In the genomic region with DNA sequence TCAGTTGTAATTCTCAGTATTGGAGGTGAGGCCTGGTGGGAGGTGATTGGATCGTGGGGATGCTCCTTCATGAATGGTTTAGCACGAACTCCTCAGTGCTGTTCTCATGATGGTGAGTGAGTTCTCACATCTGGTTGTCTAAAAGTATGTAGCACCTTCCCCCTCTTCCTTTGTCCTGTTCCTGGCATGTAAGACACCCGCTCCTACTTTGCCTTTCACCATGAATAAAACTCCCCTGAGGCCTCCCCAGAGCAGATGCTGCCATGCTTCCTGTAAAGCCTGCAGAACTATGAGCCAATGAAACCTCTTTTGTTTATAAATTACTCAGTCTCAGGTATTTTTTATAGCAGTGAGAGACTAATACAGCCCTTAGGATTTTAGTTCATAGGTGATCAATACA, we compare ENCODE assay signal across 19 cellular contexts.
DNase-seq lines count a peak whose midpoint lies in the region; ATAC-seq and TF ChIP-seq lines count a peak whose summit lies in the region.
"Had no signal": no experiment of that assay in that cellular context is flagged by ENCODE, and none has a peak within 500 bp of the region (broad histone marks: within the 10 kb centered on the region; RNA-seq: fewer than 3 reads in every experiment).

No MANE protein-coding gene starts in this region.

- intact Hi-C loops in activated CD4-positive, alpha-beta T cell treated with anti-CD3 and anti-CD28 coated beads for 36 hours (cut with DNase I, micrococcal nuclease): loop anchor here in 1 of 2 experiments (2.0 kb wide), 1 partner anchor 15 kb away; no protein-coding TSS in a partner anchor

- no peaks in the 10 kb centered on the region for H3K9me3 Mint-ChIP-seq in activated CD4-positive, alpha-beta T cell treated with anti-CD3 and anti-CD28 coated beads for 36 hours (ENCODE audit: low read depth)
- no peaks in the 10 kb centered on the region for H3K9me3 Mint-ChIP-seq in activated naive CD8-positive, alpha-beta T cell treated with anti-CD3 and anti-CD28 coated beads for 36 hours
- H3K9me3 Mint-ChIP-seq: IgD-negative memory B cell had no signal

- H3K4me1 ChIP-seq in GM23248 (ENCODE audit: insufficient read depth) (peaks cover 94% of the 10 kb centered on the region), smooth muscle cell (ENCODE audit: low read depth) (peaks cover 29% of the 10 kb centered on the region)

- peak; percentile 7 for ATAC-seq in activated CD4-positive, alpha-beta T cell treated with anti-CD3 and anti-CD28 coated beads for 36 hours
- ATAC-seq: SK-N-SH treated with all-trans-retinoic acid at 6 μM for 48 hours had no signal

- H3K79me2 ChIP-seq in GM23248 (ENCODE audit: insufficient read depth) (peaks cover 73% of the 10 kb centered on the region), smooth muscle cell (ENCODE audit: low read depth) (peaks cover 34% of the 10 kb centered on the region)

- H3K4me3 ChIP-seq in GM23248 (no peak overlapping the region), smooth muscle cell (no peak overlapping the region)

- in situ Hi-C loops in GM23248 (cut with MboI): no loop called here

- no peak overlapping the region for H3K27ac Mint-ChIP-seq in activated CD4-positive, alpha-beta T cell treated with anti-CD3 and anti-CD28 coated beads for 36 hours
- H3K27ac Mint-ChIP-seq in activated naive CD8-positive, alpha-beta T cell treated with anti-CD3 and anti-CD28 coated beads for 36 hours: no peak overlapping the region
- H3K27ac Mint-ChIP-seq: IgD-negative memory B cell had no signal

- CTCF ChIA-PET in activated CD4-positive, alpha-beta T cell treated with anti-CD3 and anti-CD28 coated beads for 36 hours (lab: Charles Lee): interaction anchor here (0.5 to 2.4 kb wide), 6 partner anchors 14 to 96 kb away, joined by 3 to 9 read pairs (median 4); no protein-coding TSS in a partner anchor

- H3K9ac ChIP-seq in GM23248 (no peak overlapping the region), smooth muscle cell (ENCODE audit: low read depth) (peak overlapping the region; percentile 96)

- no peaks in the 10 kb centered on the region for H3K9me3 ChIP-seq in GM23248 (ENCODE audit: low read depth)
- no peaks in the 10 kb centered on the region for H3K9me3 ChIP-seq in smooth muscle cell (replicated peaks; ENCODE audit: low read depth)

- H3K27me3 ChIP-seq in GM23248 (replicated peaks; ENCODE audit: insufficient read depth): no peaks in the 10 kb centered on the region
- H3K27me3 ChIP-seq in smooth muscle cell (ENCODE audit: low read depth): no peaks in the 10 kb centered on the region

- H3K4me1 Mint-ChIP-seq in activated CD4-positive, alpha-beta T cell treated with anti-CD3 and anti-CD28 coated beads for 36 hours: peaks cover 58% of the 10 kb centered on the region
- peaks cover 43% of the 10 kb centered on the region for H3K4me1 Mint-ChIP-seq in activated naive CD8-positive, alpha-beta T cell treated with anti-CD3 and anti-CD28 coated beads for 36 hours

- TF ChIP-seq CTCF in smooth muscle cell (IDR thresholded peaks at IDR 0.05; ENCODE audit: borderline replicate concordance, insufficient read depth, poor library complexity, severe bottlenecking): no peak

- H3K4me2 ChIP-seq in GM23248 (ENCODE audit: unreplicated experiment) (peak overlapping the region; percentile 56), smooth muscle cell (no peak overlapping the region)

- H3K9me2 ChIP-seq in GM23248 (ENCODE audit: insufficient read depth): no peaks in the 10 kb centered on the region

- H3K27ac ChIP-seq in GM23248 (peak overlapping the region; percentile 100), epithelial cell of prostate (peak overlapping the region; percentile 75), smooth muscle cell (ENCODE audit: low read depth) (peak overlapping the region; percentile 98)
- H3K27ac ChIP-seq: 22Rv1 had no signal

- H3K36me3 Mint-ChIP-seq in activated CD4-positive, alpha-beta T cell treated with anti-CD3 and anti-CD28 coated beads for 36 hours (ENCODE audit: low read depth): peaks cover 26% of the 10 kb centered on the region
- H3K36me3 Mint-ChIP-seq in activated naive CD8-positive, alpha-beta T cell treated with anti-CD3 and anti-CD28 coated beads for 36 hours: peaks cover 22% of the 10 kb centered on the region
- H3K36me3 Mint-ChIP-seq: IgD-negative memory B cell had no signal

- no peaks in the 10 kb centered on the region for H3K27me3 Mint-ChIP-seq in activated CD4-positive, alpha-beta T cell treated with anti-CD3 and anti-CD28 coated beads for 36 hours
- H3K27me3 Mint-ChIP-seq in activated naive CD8-positive, alpha-beta T cell treated with anti-CD3 and anti-CD28 coated beads for 36 hours: no peaks in the 10 kb centered on the region

- H3K4me3 Mint-ChIP-seq in activated CD4-positive, alpha-beta T cell treated with anti-CD3 and anti-CD28 coated beads for 36 hours: no peak overlapping the region
- no peak overlapping the region for H3K4me3 Mint-ChIP-seq in activated naive CD8-positive, alpha-beta T cell treated with anti-CD3 and anti-CD28 coated beads for 36 hours
- H3K4me3 Mint-ChIP-seq: IgD-negative memory B cell had no signal

- peaks cover 85% of the 10 kb centered on the region for H3F3A ChIP-seq in GM23248 (ENCODE audit: insufficient read depth)
- peaks cover 48% of the 10 kb centered on the region for H3F3A ChIP-seq in smooth muscle cell (ENCODE audit: low read depth)

- no peak for DNase-seq in activated CD4-positive, alpha-beta T cell treated with anti-CD3 and anti-CD28 coated beads for 36 hours
- no peak for DNase-seq in activated CD4-positive, alpha-beta T cell treated with anti-CD3 and anti-CD28 coated beads for 48 hours
- no peak for DNase-seq in GM23248
- no peak for DNase-seq in epithelial cell of prostate (ENCODE audit: low read depth, low spot score)
- no peak for DNase-seq in smooth muscle cell (lab: John Stamatoyannopoulos, UW; ENCODE audit: unreplicated experiment)
- DNase-seq in activated naive CD8-positive, alpha-beta T cell treated with anti-CD3 and anti-CD28 coated beads for 36 hours: no peak
- DNase-seq in GOT3 (lab: John Stamatoyannopoulos, UW): no peak
- DNase-seq in SW 1271 (lab: John Stamatoyannopoulos, UW): no peak
- DNase-seq: AML-193; DMS53; GF-D8; NCI-H1694 treated with DMSO at 0.1 percent for 48 hours; NCI-H2107; NCI-H774; NK-92 treated with Interleukin-12 subunit alpha and Interleukin-12 subunit beta, amount 100 ng/mL, for 24 hours; SIG-M5 had no signal

- no peak overlapping the region for H2AFZ ChIP-seq in GM23248
- H2AFZ ChIP-seq in smooth muscle cell (ENCODE audit: low read depth): no peak overlapping the region

- POLR2A ChIA-PET in activated CD4-positive, alpha-beta T cell treated with anti-CD3 and anti-CD28 coated beads for 36 hours (lab: Charles Lee): interaction anchor here (0.8 to 1.7 kb wide), 3 partner anchors 24 to 89 kb away, joined by 3 to 4 read pairs (median 3); no protein-coding TSS in a partner anchor

- H3K36me3 ChIP-seq in GM23248 (ENCODE audit: low read depth) (no peaks in the 10 kb centered on the region), smooth muscle cell (ENCODE audit: low read depth) (no peaks in the 10 kb centered on the region)

- no peaks in the 10 kb centered on the region for H4K20me1 ChIP-seq in GM23248 (ENCODE audit: insufficient read depth)
- no peaks in the 10 kb centered on the region for H4K20me1 ChIP-seq in smooth muscle cell (ENCODE audit: low read depth)

- 89 to 99% methylated on average over 3 of the region's 3 CpGs for WGBS in GM23248 (ENCODE audit: low coverage in 1 of 2, low lambda C conversion rate in 2 of 2, missing lambda C conversion rate in 2 of 2), 2 experiments
- 93% methylated on average over 3 of the region's 3 CpGs for WGBS in smooth muscle cell (ENCODE audit: low lambda C conversion rate)
